8 cellular contexts compared by ENCODE assay signal in genomic region chr14:68306265-68306933, GRCh38.
DNase-seq lines count a peak whose midpoint lies in the region; ATAC-seq, FAIRE-seq and TF ChIP-seq lines count a peak whose summit lies in the region.

No MANE protein-coding gene starts in this region.

- peak; percentile 48 for ATAC-seq in GM21717 (IDR thresholded peaks at IDR 0.05; ENCODE audit: unreplicated experiment)
- ATAC-seq in HG03139 (IDR thresholded peaks at IDR 0.05; ENCODE audit: unreplicated experiment) = no peak
- ATAC-seq in gastrocnemius medialis = no peak

- peaks cover 14% of the 10 kb centered on the region for H3K4me1 ChIP-seq in Karpas-422 (ENCODE audit: low read length)
- peaks cover 17% of the 10 kb centered on the region for H3K4me1 ChIP-seq in parathyroid adenoma
- H3K4me1 ChIP-seq in adrenal gland (replicated peaks in 1 of 2) = peaks cover 0 to 31% of the 10 kb centered on the region in 2 donors
- H3K4me1 ChIP-seq in gastrocnemius medialis = peaks cover 10 to 20% of the 10 kb centered on the region in 2 donors

- peaks cover 6% of the 10 kb centered on the region; the same call in 1 of the 2 replicates for H4K20me1 ChIP-seq in Karpas-422 (ENCODE audit: insufficient read depth, low read depth, low read length)

- no peaks in the 10 kb centered on the region for H3K36me3 ChIP-seq in Karpas-422 (ENCODE audit: insufficient read depth, low read length)
- H3K36me3 ChIP-seq in parathyroid adenoma (ENCODE audit: control insufficient read depth, insufficient read depth, low read length) = no peaks in the 10 kb centered on the region
- H3K36me3 ChIP-seq in adrenal gland (replicated peaks in 1 of 2) = no peaks in the 10 kb centered on the region
- H3K36me3 ChIP-seq in gastrocnemius medialis = no peaks in the 10 kb centered on the region

- H3K27ac ChIP-seq in Karpas-422 (ENCODE audit: low read length) = no peak overlapping the region
- no peak overlapping the region for H3K27ac ChIP-seq in parathyroid adenoma
- no peak overlapping the region for H3K27ac ChIP-seq in adrenal gland
- no peak overlapping the region for H3K27ac ChIP-seq in gastrocnemius medialis

- no peak overlapping the region for H3K4me3 ChIP-seq in Karpas-422 (ENCODE audit: low read length)
- H3K4me3 ChIP-seq in parathyroid adenoma (ENCODE audit: low read depth, low read length) = no peak overlapping the region
- no peak overlapping the region for H3K4me3 ChIP-seq in adrenal gland
- no peak overlapping the region for H3K4me3 ChIP-seq in gastrocnemius medialis

- no peaks in the 10 kb centered on the region for H3K79me2 ChIP-seq in Karpas-422 (ENCODE audit: low read length)
- no peaks in the 10 kb centered on the region for H3K79me2 ChIP-seq in parathyroid adenoma

- H3K27me3 ChIP-seq in Karpas-422 (ENCODE audit: low read length) (no peaks in the 10 kb centered on the region), parathyroid adenoma (ENCODE audit: control insufficient read depth, insufficient read depth, low read length) (no peaks in the 10 kb centered on the region), adrenal gland (no peaks in the 10 kb centered on the region), gastrocnemius medialis (no peaks in the 10 kb centered on the region)

- TF ChIP-seq CTCF in parathyroid adenoma (IDR thresholded peaks at IDR 0.05) (no peak), adrenal gland (IDR thresholded peaks at IDR 0.05) (no peak), gastrocnemius medialis (IDR thresholded peaks at IDR 0.05 in 4 of 5, conservative IDR thresholded peaks at IDR 0.05 in 1 of 5) (no peak)

- H3K4me2 ChIP-seq in Karpas-422 (ENCODE audit: low read depth, low read length, poor library complexity, severe bottlenecking) (peak overlapping the region; percentile 20), parathyroid adenoma (ENCODE audit: low read length) (no peak overlapping the region)

- intact Hi-C loops in adrenal gland (cut with DNase I) = loop anchor here in 1 of 2 donors (10.0 kb wide), 1 partner anchor 68 kb away; no protein-coding TSS in a partner anchor
- intact Hi-C loops in gastrocnemius medialis (cut with DNase I; ENCODE audit: low total_unique reads) = no loop called here

- no peaks in the 10 kb centered on the region for H3K9me2 ChIP-seq in Karpas-422 (replicated peaks; ENCODE audit: insufficient read depth, low read length)

- H2AFZ ChIP-seq in Karpas-422 (ENCODE audit: low read length) = no peak overlapping the region
- H2AFZ ChIP-seq in parathyroid adenoma = peak overlapping the region; percentile 54

- FAIRE-seq in GM18507 (lab: Jason Lieb, UNC) = peak; percentile 88

- no peak for TF ChIP-seq POLR2A in adrenal gland (IDR thresholded peaks at IDR 0.05)
- TF ChIP-seq POLR2A in gastrocnemius medialis (IDR thresholded peaks at IDR 0.05) = no peak

- H3K9me3 ChIP-seq in Karpas-422 (ENCODE audit: low read length) (peaks cover 4% of the 10 kb centered on the region; the same call in 1 of the 2 replicates), parathyroid adenoma (ENCODE audit: control insufficient read depth, low read length) (no peaks in the 10 kb centered on the region), adrenal gland (replicated peaks in 1 of 3) (no peaks in the 10 kb centered on the region), gastrocnemius medialis (no peaks in the 10 kb centered on the region)

- in situ Hi-C loops in gastrocnemius medialis (cut with MboI; ENCODE audit: low sequenced_read_pairs in 4 of 4) = no loop called here

- 87 to 91% (median 90%) methylated on average over 4 of the region's 4 CpGs for WGBS in adrenal gland, 4 donors

- DNase-seq in GM18507 (ENCODE audit: extremely low spot score, insufficient read length, low read depth) = no peak
- peak; percentile 50 for DNase-seq in Karpas-422
- no peak for DNase-seq in adrenal gland
- no peak for DNase-seq in gastrocnemius medialis
- no peak for DNase-seq in HuH-7 (ENCODE audit: low spot score)

- H3K9ac ChIP-seq in Karpas-422 (ENCODE audit: low read length) (no peak overlapping the region), parathyroid adenoma (no peak overlapping the region)
